Comparison of ENCODE assay signal across 12 cellular contexts in the genomic region with DNA sequence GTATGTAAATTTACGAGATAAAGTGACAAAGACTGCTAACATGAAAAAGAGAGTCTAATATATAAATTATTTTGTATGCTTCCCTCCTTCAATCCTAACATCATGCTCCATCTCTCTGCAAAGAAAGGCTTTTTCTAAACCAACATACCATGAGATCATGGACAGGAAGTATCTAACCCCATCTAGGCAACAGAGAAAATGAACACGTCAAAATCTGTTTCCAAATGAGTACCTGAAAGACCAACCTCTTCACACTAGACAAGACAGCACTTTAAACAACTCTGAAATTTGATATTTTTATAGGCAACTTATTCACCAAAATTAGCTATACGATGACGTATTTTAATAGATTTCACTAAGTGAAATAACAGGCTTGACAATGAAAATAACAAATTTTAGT.
DNase-seq lines count a peak whose midpoint lies in the region; ATAC-seq and TF ChIP-seq lines count a peak whose summit lies in the region.
"Had no signal": no experiment of that assay in that cellular context is flagged by ENCODE, and none has a peak within 500 bp of the region (broad histone marks: within the 10 kb centered on the region; RNA-seq: fewer than 3 reads in every experiment).

No MANE protein-coding gene starts in this region.

- peak; percentile 90 for ATAC-seq in GM18873 (IDR thresholded peaks at IDR 0.05; ENCODE audit: low FRiP score, unreplicated experiment)
- peak; percentile 61 for ATAC-seq in GM21825 (IDR thresholded peaks at IDR 0.05; ENCODE audit: unreplicated experiment)
- peak; percentile 79 for ATAC-seq in HG03520 (IDR thresholded peaks at IDR 0.05; ENCODE audit: unreplicated experiment)
- ATAC-seq in HG03521 (IDR thresholded peaks at IDR 0.05; ENCODE audit: unreplicated experiment), result no peak

- in situ Hi-C loops in KBM-7 (cut with MboI; ENCODE audit: low pct_unique_long_range_greater_than_20kb, low sequenced_read_pairs), result no loop called here

- TF ChIP-seq CTCF in GM12865 (IDR thresholded peaks at IDR 0.05; ENCODE audit: insufficient read depth, low read depth, low read length, missing control alignments), result no peak

- no peak overlapping the region for H3K4me3 ChIP-seq in GM12865 (ENCODE audit: low read depth, low read length)

- DNase-seq in GM12865 (ENCODE audit: low read depth) (peak; percentile 18), KBM-7 (no peak), T-helper 9 cell (no peak), NCI-H82 treated with DMSO at 0.1 percent for 48 hours (lab: John Stamatoyannopoulos, UW; ENCODE audit: unreplicated experiment) (no peak)
- DNase-seq: activated B cell treated with CpG ODN at 0.5 μM for 24 hours; NCI-H1930; SK-N-SH; stimulated activated CD4-positive, alpha-beta T cell treated with anti-CD3 and anti-CD28 coated beads, Interleukin-2, amount 100 ng/mL, for 24 hours had no signal
